In genomic region chr10:102945989-102946388, GRCh38 we compare ENCODE assay signal across 25 cellular contexts. TPM values are rescaled to one million over a fixed set of nuclear protein-coding genes. Genes with fewer than 3 reads are reported as not detected.
DNase-seq lines count a peak whose midpoint lies in the region; ATAC-seq and TF ChIP-seq lines count a peak whose summit lies in the region.
"Had no signal": no experiment of that assay in that cellular context is flagged by ENCODE, and none has a peak within 500 bp of the region (broad histone marks: within the 10 kb centered on the region; RNA-seq: fewer than 3 reads in every experiment).

No MANE protein-coding gene starts in this region.

- H3K4ac ChIP-seq in IMR-90 (ENCODE audit: low read depth, low read length), result no peak overlapping the region

- no peak for TF ChIP-seq RAD21 in IMR-90 (IDR thresholded peaks at IDR 0.05; ENCODE audit: low read length)

- CTCF ChIA-PET in Caco-2 (lab: Charles Lee) (interaction anchor here (0.6 to 1.3 kb wide), 3 partner anchors 28 to 1113 kb away, joined by 3 to 7 read pairs (median 4); partner anchors contain the start of gene CNNM2), IMR-90 (lab: Yijun Ruan, JAX) (interaction anchor here (0.6 to 0.9 kb wide), 2 partner anchors 8 to 11 kb away, joined by 3 to 4 read pairs; no protein-coding TSS in a partner anchor)

- H2AFZ ChIP-seq in IMR-90 (replicated peaks; ENCODE audit: low read length, poor library complexity), result no peak overlapping the region

- H4K8ac ChIP-seq in IMR-90 (ENCODE audit: low read depth in 2 of 2, low read length in 2 of 2), result no peak overlapping the region

- no peaks in the 10 kb centered on the region for H3K27me3 Mint-ChIP-seq in Caco-2 (ENCODE audit: insufficient read depth, unreplicated experiment)
- H3K27me3 Mint-ChIP-seq in progenitor cell of endocrine pancreas, result no peaks in the 10 kb centered on the region
- H3K27me3 Mint-ChIP-seq in activated T-helper 17 cell treated with anti-CD3 and anti-CD28 coated beads, Interleukin-2, amount 50 U/mL, for 72 hours, result no peaks in the 10 kb centered on the region
- H3K27me3 Mint-ChIP-seq: CD4-positive, alpha-beta T cell had no signal

- H2BK20ac ChIP-seq in IMR-90 (ENCODE audit: low read depth, low read length), result no peak overlapping the region

- intact Hi-C loops in Caco-2 (cut with micrococcal nuclease; ENCODE audit: unreplicated experiment), result no loop called here
- intact Hi-C loops in IMR-90 (cut with micrococcal nuclease), result no loop called here
- intact Hi-C loops in left lung (cut with DNase I), result no loop called here

- no peak overlapping the region for H3K27ac ChIP-seq in IMR-90 (ENCODE audit: insufficient read depth, low read length)
- no peak overlapping the region for H3K27ac ChIP-seq in left lung
- H3K27ac ChIP-seq: BLaER1, HL-60 had no signal

- H3K23ac ChIP-seq in IMR-90 (ENCODE audit: low read depth, low read length), result no peak overlapping the region

- peaks cover 12% of the 10 kb centered on the region for H4K20me1 ChIP-seq in IMR-90 (ENCODE audit: insufficient read depth, low read length)
- H4K20me1 ChIP-seq: BLaER1 had no signal

- no peaks in the 10 kb centered on the region for H3K36me3 ChIP-seq in Caco-2 (ENCODE audit: control insufficient read depth, insufficient read depth, low read length)
- H3K36me3 ChIP-seq in IMR-90 (ENCODE audit: control insufficient read depth, insufficient read depth, low read length), result no peaks in the 10 kb centered on the region
- no peaks in the 10 kb centered on the region for H3K36me3 ChIP-seq in left lung
- H3K36me3 ChIP-seq: BLaER1 had no signal

- TF ChIP-seq CTCF in Caco-2 (IDR thresholded peaks at IDR 0.05; ENCODE audit: insufficient read depth in 1 of 2, low read depth in 1 of 2, low read length in 1 of 2, severe bottlenecking in 1 of 2, unreplicated experiment in 1 of 2), result no peak
- TF ChIP-seq CTCF in IMR-90 (conservative IDR thresholded peaks at IDR 0.05; ENCODE audit: low read depth, low read length), result no peak
- no peak for TF ChIP-seq CTCF in left lung (IDR thresholded peaks at IDR 0.05)
- no peak for TF ChIP-seq CTCF in progenitor cell of endocrine pancreas (IDR thresholded peaks at IDR 0.05; ENCODE audit: unreplicated experiment)

- H3K27ac Mint-ChIP-seq in Caco-2 (ENCODE audit: unreplicated experiment), result peak overlapping the region; percentile 7
- H3K27ac Mint-ChIP-seq in progenitor cell of endocrine pancreas, result peak overlapping the region; percentile 14
- no peak overlapping the region for H3K27ac Mint-ChIP-seq in activated T-helper 17 cell treated with anti-CD3 and anti-CD28 coated beads, Interleukin-2, amount 50 U/mL, for 72 hours
- H3K27ac Mint-ChIP-seq: CD4-positive, alpha-beta T cell had no signal

- H3K27me3 ChIP-seq in Caco-2 (replicated peaks; ENCODE audit: control insufficient read depth, insufficient read depth, low read length), result no peaks in the 10 kb centered on the region
- H3K27me3 ChIP-seq in IMR-90 (ENCODE audit: control insufficient read depth, insufficient read depth, low read length), result no peaks in the 10 kb centered on the region
- H3K27me3 ChIP-seq in left lung, result no peaks in the 10 kb centered on the region
- H3K27me3 ChIP-seq: BLaER1 had no signal

- H3K4me3 Mint-ChIP-seq in Caco-2 (ENCODE audit: unreplicated experiment) (no peak overlapping the region), progenitor cell of endocrine pancreas (ENCODE audit: low read depth) (no peak overlapping the region)
- H3K4me3 Mint-ChIP-seq in activated T-helper 17 cell treated with anti-CD3 and anti-CD28 coated beads, Interleukin-2, amount 50 U/mL, for 72 hours, result no peak overlapping the region
- H3K4me3 Mint-ChIP-seq: CD4-positive, alpha-beta T cell had no signal

- peaks cover 17% of the 10 kb centered on the region for H3K4me1 Mint-ChIP-seq in Caco-2 (ENCODE audit: low read depth, unreplicated experiment)
- peaks cover 29% of the 10 kb centered on the region for H3K4me1 Mint-ChIP-seq in progenitor cell of endocrine pancreas (ENCODE audit: low read depth)
- H3K4me1 Mint-ChIP-seq in activated T-helper 17 cell treated with anti-CD3 and anti-CD28 coated beads, Interleukin-2, amount 50 U/mL, for 72 hours, result no peaks in the 10 kb centered on the region

- H3K14ac ChIP-seq in IMR-90 (replicated peaks; ENCODE audit: low read depth, low read length), result 0 out of 2 replicates have a peak overlapping the region, but pooled peaks have one; percentile 28

- H2AK5ac ChIP-seq in IMR-90 (ENCODE audit: low read depth, low read length), result 0 out of 2 replicates have a peak overlapping the region, but pooled peaks have one; percentile 13

- H3K4me2 ChIP-seq in IMR-90 (ENCODE audit: low read depth, low read length), result no peak overlapping the region
- H3K4me2 ChIP-seq: BLaER1, SK-N-SH had no signal

- H4K91ac ChIP-seq in IMR-90 (ENCODE audit: insufficient read depth, low read depth, low read length), result no peak overlapping the region

- WGBS in IMR-90 (ENCODE audit: extremely low coverage in 2 of 2, insufficient read length in 1 of 2), 2 experiments, result 80% methylated on average over 1 of the region's 2 CpGs; no CpG with 5 or more reads in 1 of the 2 experiments

- 0 out of 3 replicates have a peak overlapping the region, but pooled peaks have one; percentile 23 for H2BK15ac ChIP-seq in IMR-90 (ENCODE audit: low read depth, low read length)

- ATAC-seq in IMR-90 (ENCODE audit: low read depth) (no peak), left lung (peak; percentile 21)
- no peak for ATAC-seq in activated T-helper 17 cell treated with anti-CD3 and anti-CD28 coated beads, Interleukin-2, amount 50 U/mL, for 72 hours (replicated peaks)
- ATAC-seq: K562, PC-3 had no signal

- H3K18ac ChIP-seq in IMR-90 (ENCODE audit: low read depth, low read length), result no peak overlapping the region

- H3K79me1 ChIP-seq in IMR-90 (ENCODE audit: low read depth in 1 of 2, low read length in 2 of 2), result peaks cover 10 to 57% of the 10 kb centered on the region in 2 experiments

- peaks cover 13% of the 10 kb centered on the region; the same call in 1 of the 2 replicates for H3K9me1 ChIP-seq in IMR-90 (ENCODE audit: insufficient read depth, low read length)

- H3K4me3 ChIP-seq in Caco-2 (ENCODE audit: low read depth, low read length), result no peak overlapping the region
- no peak overlapping the region for H3K4me3 ChIP-seq in IMR-90 (ENCODE audit: insufficient read depth, low read depth, low read length)
- H3K4me3 ChIP-seq in left lung, result no peak overlapping the region
- H3K4me3 ChIP-seq: BLaER1, K562 had no signal

- H3K56ac ChIP-seq in IMR-90 (ENCODE audit: extremely low read depth, insufficient read depth, low read length), result no peak overlapping the region

- no peak overlapping the region for H2AK9ac ChIP-seq in IMR-90 (replicated peaks; ENCODE audit: low read depth, low read length, poor library complexity)

- no peak overlapping the region for H3K9ac ChIP-seq in IMR-90 (ENCODE audit: low read depth, low read length)
- H3K9ac ChIP-seq: BLaER1, SK-N-SH had no signal

- dilution Hi-C loops in IMR-90 (cut with HindIII; ENCODE audit: low sequenced_read_pairs, unreplicated experiment), result no loop called here

- H4K5ac ChIP-seq in IMR-90 (ENCODE audit: low read depth, low read length), result no peak overlapping the region

- H3K9me3 Mint-ChIP-seq in Caco-2 (ENCODE audit: unreplicated experiment) (no peaks in the 10 kb centered on the region), progenitor cell of endocrine pancreas (ENCODE audit: low read depth) (no peaks in the 10 kb centered on the region)
- no peaks in the 10 kb centered on the region for H3K9me3 Mint-ChIP-seq in activated T-helper 17 cell treated with anti-CD3 and anti-CD28 coated beads, Interleukin-2, amount 50 U/mL, for 72 hours
- H3K9me3 Mint-ChIP-seq: CD4-positive, alpha-beta T cell had no signal

- H3K36me3 Mint-ChIP-seq in Caco-2 (ENCODE audit: insufficient read depth, unreplicated experiment), result no peaks in the 10 kb centered on the region
- H3K36me3 Mint-ChIP-seq in progenitor cell of endocrine pancreas (ENCODE audit: insufficient read depth), result no peaks in the 10 kb centered on the region
- no peaks in the 10 kb centered on the region for H3K36me3 Mint-ChIP-seq in activated T-helper 17 cell treated with anti-CD3 and anti-CD28 coated beads, Interleukin-2, amount 50 U/mL, for 72 hours (ENCODE audit: low read depth)

- H3K9me3 ChIP-seq in Caco-2 (no peaks in the 10 kb centered on the region), IMR-90 (ENCODE audit: control insufficient read depth, insufficient read depth, low read length) (no peaks in the 10 kb centered on the region), left lung (no peaks in the 10 kb centered on the region)
- H3K9me3 ChIP-seq: BLaER1, SK-N-SH had no signal

- DNase-seq in Caco-2 (no peak), IMR-90 (no peak), left lung (no peak), progenitor cell of endocrine pancreas (ENCODE audit: low spot score, unreplicated experiment) (no peak), NCI-H2029 (lab: John Stamatoyannopoulos, UW) (no peak), HUDEP-2 (lab: John Stamatoyannopoulos, UW; ENCODE audit: unreplicated experiment in 76 of 76) (no peak)
- DNase-seq: CD4-positive, alpha-beta T cell; COR-L47; DMS79; EL; GF-D8; Kasumi-1; NCI-H1092 treated with DMSO at 0.1 percent for 48 hours; NCI-H1436; NCI-H1930; NCI-H446; NCI-H524 treated with DMSO at 0.1 percent for 48 hours; NCI-H774; NK-92 treated with Interleukin-12 subunit alpha and Interleukin-12 subunit beta, amount 100 ng/mL, for 24 hours; PC-3; SK-N-SH had no signal

- in situ Hi-C loops in IMR-90 (cut with MboI; ENCODE audit: low sequenced_read_pairs), result no loop called here

- H3K4me1 ChIP-seq in Caco-2 (peaks cover 9% of the 10 kb centered on the region; the same call in 1 of the 2 replicates), IMR-90 (ENCODE audit: control insufficient read depth, insufficient read depth, low read length) (peaks cover 5% of the 10 kb centered on the region), left lung (no peaks in the 10 kb centered on the region)
- H3K4me1 ChIP-seq: BLaER1 had no signal

- POLR2A ChIA-PET in Caco-2 (lab: Charles Lee) (interaction anchor here (0.6 kb wide), 1 partner anchor 12 kb away, joined by 4 read pairs; no protein-coding TSS in a partner anchor), IMR-90 (lab: Charles Lee; ENCODE audit: unreplicated experiment) (no interaction called here)

- no peak overlapping the region for H2BK120ac ChIP-seq in IMR-90 (ENCODE audit: low read depth, low read length)

- BruUV-seq in Caco-2 (replicated peaks; lab: Mats Ljungman, UMichigan) (no TSS peak), IMR-90 (replicated peaks; lab: Mats Ljungman, UMichigan) (no TSS peak)

- TF ChIP-seq POLR2A in IMR-90 (IDR thresholded peaks at IDR 0.05; ENCODE audit: low read depth, low read length), result no peak

- H2BK5ac ChIP-seq in IMR-90 (ENCODE audit: low read depth, low read length, poor library complexity, severe bottlenecking), result no peak overlapping the region

TF ChIP-seq in IMR-90, 13 proteins besides CTCF, POLR2A, EP300 and RAD21 (continues in another document):
- TF ChIP-seq CHD1 (IDR thresholded peaks at IDR 0.05; ENCODE audit: low read depth, low read length), result no peak

RNA-seq across cellular contexts. Expression of gene CNNM2, which starts 27.9 kb away (rescaled TPM):
- total RNA-seq in Caco-2 (2022) (14.1 and 16.1 TPM in 2 replicates), IMR-90 (2012; rRNA removed) (5.6 and 6.4 TPM in 2 replicates), left lung (10 to 100 TPM in 1 of 2 donors, 1 to 10 TPM in 1; 8.8 to 10.3 TPM), progenitor cell of endocrine pancreas (12.5 and 14.5 TPM in 2 replicates)
- polyA plus RNA-seq in IMR-90 (2012; rRNA removed), result 4.7 and 5.6 TPM in 2 replicates
- 4.4 and 9.1 TPM in 2 replicates for polyA plus RNA-seq in IMR-90 (2012; cell fraction: cytosol; rRNA removed)
- 9.1 and 11.0 TPM in 2 replicates for polyA plus RNA-seq in IMR-90 (2012; cell fraction: nucleus; rRNA removed; ENCODE audit: low replicate concordance)
- 1 to 10 TPM; 6.6 to 7.4 TPM for total RNA-seq in activated T-helper 17 cell treated with anti-CD3 and anti-CD28 coated beads, Interleukin-2, amount 50 U/mL, for 72 hours
